In genomic region chr2:214895469-214895868, GRCh38 we compare ENCODE assay signal across 24 cellular contexts.
DNase-seq lines count a peak whose midpoint lies in the region; ATAC-seq, FAIRE-seq and TF ChIP-seq lines count a peak whose summit lies in the region.
"Had no signal": no experiment of that assay in that cellular context is flagged by ENCODE, and none has a peak within 500 bp of the region (broad histone marks: within the 10 kb centered on the region; RNA-seq: fewer than 3 reads in every experiment).

No MANE protein-coding gene starts in this region.

- H4K20me1 ChIP-seq in GM23338 (replicated peaks; ENCODE audit: insufficient read depth), result no peaks in the 10 kb centered on the region
- H4K20me1 ChIP-seq in K562 (replicated peaks; ENCODE audit: control insufficient read depth, insufficient read depth, low read length), result no peaks in the 10 kb centered on the region
- H4K20me1 ChIP-seq: BLaER1 had no signal

- DNase-seq in GM23338 (ENCODE audit: low spot score) (no peak), NCI-H69 (lab: John Stamatoyannopoulos, UW) (peak; percentile 52), K562 (ENCODE audit: extremely low read depth in 1 of 4, low spot score in 3 of 4) (no peak)
- DNase-seq: 8988T; ACHN; BE2C; C1 segment of cervical spinal cord; CD4-positive, alpha-beta memory T cell; CD4-positive, CD25-positive, alpha-beta regulatory T cell; CD8-positive, alpha-beta memory T cell; COR-L47; DMS 273 treated with DMSO at 0.1 percent for 48 hours; DMS153; DMS53; DMS79 treated with DMSO at 0.1 percent for 48 hours; GF-D8 had no signal

- H3K27ac ChIP-seq in GM23338 (ENCODE audit: low read depth) (no peak overlapping the region), K562 (ENCODE audit: extremely low read depth, low read depth, low read length) (no peak overlapping the region)
- H3K27ac ChIP-seq: BLaER1 had no signal

- H3F3A ChIP-seq in GM23338 (replicated peaks; ENCODE audit: low read depth), result no peaks in the 10 kb centered on the region

- H3K4me2 ChIP-seq in GM23338 (no peak overlapping the region), K562 (ENCODE audit: insufficient read depth, low read length) (no peak overlapping the region)
- H3K4me2 ChIP-seq: BLaER1 had no signal

- H3K4me3 ChIP-seq in GM23338 (no peak overlapping the region), K562 (no peak overlapping the region)
- H3K4me3 ChIP-seq: BLaER1 had no signal

- no peak overlapping the region for H3K4me3 Mint-ChIP-seq in GM23338
- H3K4me3 Mint-ChIP-seq: CD14-positive monocyte; CD4-positive, alpha-beta memory T cell; CD4-positive, CD25-positive, alpha-beta regulatory T cell; CD8-positive, alpha-beta memory T cell had no signal

- no peaks in the 10 kb centered on the region for H3K9me1 ChIP-seq in K562 (ENCODE audit: control insufficient read depth, insufficient read depth, low read length)

- H3K27me3 ChIP-seq in GM23338 (ENCODE audit: insufficient read depth) (no peaks in the 10 kb centered on the region), K562 (ENCODE audit: control insufficient read depth in 2 of 2, insufficient read depth in 2 of 2, low read length in 2 of 2) (no peaks in the 10 kb centered on the region)
- H3K27me3 ChIP-seq: BE2C, BLaER1 had no signal

- no peaks in the 10 kb centered on the region for H3K36me3 Mint-ChIP-seq in GM23338 (ENCODE audit: low read depth)
- H3K36me3 Mint-ChIP-seq: CD14-positive monocyte; CD4-positive, alpha-beta memory T cell; CD4-positive, CD25-positive, alpha-beta regulatory T cell; CD8-positive, alpha-beta memory T cell had no signal

- TF ChIP-seq RAD21 in K562 (CRISPR knock-in tag; conservative IDR thresholded peaks at IDR 0.05 in 1 of 2, IDR thresholded peaks at IDR 0.05 in 1 of 2), result no peak

- BruUV-seq in K562 (replicated peaks; lab: Mats Ljungman, UMichigan), result no TSS peak

- no peak for ATAC-seq in GM23338
- no peak for ATAC-seq in K562
- ATAC-seq in HG02759 (IDR thresholded peaks at IDR 0.05; ENCODE audit: unreplicated experiment), result no peak
- no peak for ATAC-seq in GM18498 (IDR thresholded peaks at IDR 0.05; ENCODE audit: unreplicated experiment)

- H3K4me1 ChIP-seq in GM23338 (ENCODE audit: insufficient read depth) (no peaks in the 10 kb centered on the region), K562 (replicated peaks in 1 of 2; ENCODE audit: control insufficient read depth in 2 of 2, insufficient read depth in 2 of 2, low read length in 2 of 2) (no peaks in the 10 kb centered on the region)
- H3K4me1 ChIP-seq: BLaER1 had no signal

- in situ Hi-C loops in K562 (cut with MboI), result no loop called here

- 0% methylated on average over 1 of the region's 3 CpGs for WGBS in K562 (ENCODE audit: insufficient coverage, low coverage, missing lambda C conversion rate)

- POLR2A ChIA-PET in K562 (lab: Yijun Ruan, JAX), result interaction anchor here (0.7 kb wide), 1 partner anchor 1671 kb away, joined by 4 read pairs; no protein-coding TSS in a partner anchor

- peaks cover 7% of the 10 kb centered on the region; the same call in 1 of the 2 replicates for H3K9me2 ChIP-seq in GM23338 (ENCODE audit: insufficient read depth)

- H3K9me3 ChIP-seq in K562 (replicated peaks; ENCODE audit: control insufficient read depth, insufficient read depth, low read depth, low read length), result no peaks in the 10 kb centered on the region
- H3K9me3 ChIP-seq: BE2C, BLaER1 had no signal

- H3K27ac Mint-ChIP-seq in GM23338, result no peak overlapping the region
- H3K27ac Mint-ChIP-seq: CD14-positive monocyte; CD4-positive, alpha-beta memory T cell; CD4-positive, CD25-positive, alpha-beta regulatory T cell; CD8-positive, alpha-beta memory T cell had no signal

- H2AFZ ChIP-seq in GM23338 (peak overlapping the region; percentile 19; the same call in 1 of the 2 replicates), K562 (ENCODE audit: low read depth, low read length) (no peak overlapping the region)

- H3K9me3 Mint-ChIP-seq in GM23338, result no peaks in the 10 kb centered on the region; the same call in 2 of the 3 replicates
- H3K9me3 Mint-ChIP-seq: CD4-positive, alpha-beta memory T cell; CD8-positive, alpha-beta memory T cell had no signal

- no peak for FAIRE-seq in K562 (lab: Jason Lieb, UNC)
- FAIRE-seq: A204.1, G401.6, GM12892, GM19239 had no signal

- TF ChIP-seq EP300 in K562 (IDR thresholded peaks at IDR 0.05; ENCODE audit: low read length), result no peak

- CTCF ChIA-PET in K562 (lab: Yijun Ruan, JAX; ENCODE audit: low intra/inter-chr PET ratio), result no interaction called here

- no peaks in the 10 kb centered on the region for H3K4me1 Mint-ChIP-seq in GM23338
- H3K4me1 Mint-ChIP-seq: CD8-positive, alpha-beta memory T cell had no signal

- intact Hi-C loops in K562 (cut with micrococcal nuclease), result no loop called here

- H3K36me3 ChIP-seq in GM23338 (ENCODE audit: insufficient read depth), result no peaks in the 10 kb centered on the region
- no peaks in the 10 kb centered on the region for H3K36me3 ChIP-seq in K562 (ENCODE audit: control insufficient read depth, insufficient read depth, low read length)
- H3K36me3 ChIP-seq: BE2C, BLaER1 had no signal

- H3K9ac ChIP-seq in K562 (ENCODE audit: insufficient read depth in 1 of 2, low read depth in 2 of 2, low read length in 2 of 2), result no peak overlapping the region
- H3K9ac ChIP-seq: BLaER1 had no signal

- TF ChIP-seq CTCF in GM23338 (conservative IDR thresholded peaks at IDR 0.05; ENCODE audit: low read depth in 2 of 2) (no peak), K562 (IDR thresholded peaks at IDR 0.05 in 2 of 3, conservative IDR thresholded peaks at IDR 0.05 in 1 of 3; ENCODE audit: insufficient read depth in 2 of 3, low read depth in 1 of 3, low read length in 3 of 3) (no peak)

- no peaks in the 10 kb centered on the region for H3K27me3 Mint-ChIP-seq in GM23338 (ENCODE audit: insufficient read depth, low read depth, poor library complexity)

- no peaks in the 10 kb centered on the region for H3K79me2 ChIP-seq in GM23338 (replicated peaks; ENCODE audit: insufficient read depth)
- H3K79me2 ChIP-seq in K562 (ENCODE audit: control insufficient read depth, insufficient read depth, low read length), result no peaks in the 10 kb centered on the region

- no peak for TF ChIP-seq POLR2A in K562 (conservative IDR thresholded peaks at IDR 0.05)

TF ChIP-seq in GM23338, 12 proteins besides CTCF, POLR2A, EP300 and RAD21 (continues in another document):
- no peak for TF ChIP-seq NANOG (IDR thresholded peaks at IDR 0.05; ENCODE audit: borderline replicate concordance)
- TF ChIP-seq REST (IDR thresholded peaks at IDR 0.05; ENCODE audit: unreplicated experiment), result no peak
- no peak for TF ChIP-seq EZH2phosphoT487 (IDR thresholded peaks at IDR 0.05; ENCODE audit: unreplicated experiment)

TF ChIP-seq in K562, 482 proteins besides CTCF, POLR2A, EP300 and RAD21 (continues in another document):
- no peak for TF ChIP-seq MTF1 (CRISPR knock-in tag; IDR thresholded peaks at IDR 0.05; ENCODE audit: borderline replicate concordance)
